ENCODE assay signal across 1 cellular context in genomic region chr6:158605266-158605878, GRCh38.
TF ChIP-seq lines count a peak whose summit lies in the region.

No MANE protein-coding gene starts in this region.

TF ChIP-seq in SK-N-SH, 30 proteins besides CTCF, POLR2A, EP300 and RAD21 (continued from another document):
- no peak for TF ChIP-seq IRF3 (IDR thresholded peaks at IDR 0.05; ENCODE audit: low read depth, low read length)
